Comparison of ENCODE assay signal across 19 cellular contexts in genomic region chr1:87715471-87715870, GRCh38.
DNase-seq lines count a peak whose midpoint lies in the region; ATAC-seq and TF ChIP-seq lines count a peak whose summit lies in the region.
"Had no signal": no experiment of that assay in that cellular context is flagged by ENCODE, and none has a peak within 500 bp of the region (broad histone marks: within the 10 kb centered on the region; RNA-seq: fewer than 3 reads in every experiment).

No MANE protein-coding gene starts in this region.

- no peak overlapping the region for H3K4me2 ChIP-seq in SK-N-SH
- H3K4me2 ChIP-seq in PC-3 (ENCODE audit: low read length) = peak overlapping the region; percentile 18
- no peak overlapping the region for H3K4me2 ChIP-seq in hepatocyte
- H3K4me2 ChIP-seq: BLaER1 treated with 17β-estradiol and CSF1 and Interleukin-3, amounts not matched to agents 10 nM and 100 nM had no signal

- H3F3A ChIP-seq in SK-N-SH (replicated peaks; ENCODE audit: insufficient read depth) = peaks cover 8% of the 10 kb centered on the region
- H3F3A ChIP-seq in PC-3 (ENCODE audit: low read length, unreplicated experiment) = no peaks in the 10 kb centered on the region

- no peak overlapping the region for H3K9ac ChIP-seq in SK-N-SH
- H3K9ac ChIP-seq in PC-3 (ENCODE audit: low read length) = no peak overlapping the region
- H3K9ac ChIP-seq: BLaER1 treated with 17β-estradiol and CSF1 and Interleukin-3, amounts not matched to agents 10 nM and 100 nM had no signal

- no peak overlapping the region for H3K4me3 ChIP-seq in SK-N-SH (ENCODE audit: low read depth in 2 of 2, low read length in 1 of 2)
- no peak overlapping the region for H3K4me3 ChIP-seq in PC-3 (ENCODE audit: low read length)
- no peak overlapping the region for H3K4me3 ChIP-seq in hepatocyte
- no peak overlapping the region for H3K4me3 ChIP-seq in A673 (ENCODE audit: low read depth, low read length, poor library complexity, severe bottlenecking)
- H3K4me3 ChIP-seq: BLaER1 treated with 17β-estradiol and CSF1 and Interleukin-3, amounts not matched to agents 10 nM and 100 nM; GM12878 had no signal

- POLR2A ChIA-PET in SK-N-SH (lab: Yijun Ruan, JAX) = no interaction called here
- POLR2A ChIA-PET in PC-3 (lab: Charles Lee; ENCODE audit: unreplicated experiment) = no interaction called here
- POLR2A ChIA-PET in GM10248 (lab: Yijun Ruan, JAX) = no interaction called here
- POLR2A ChIA-PET in A673 (lab: Charles Lee; ENCODE audit: low non-redundant PET) = no interaction called here

- peaks cover 0 to 15% of the 10 kb centered on the region in 2 experiments; a peak in 1 of 4 replicates for H3K4me1 ChIP-seq in SK-N-SH (ENCODE audit: control insufficient read depth in 1 of 2, insufficient read depth in 2 of 2, low read depth in 1 of 2, low read length in 1 of 2)
- H3K4me1 ChIP-seq in PC-3 (ENCODE audit: insufficient read depth, low read length) = peaks cover 16% of the 10 kb centered on the region; the same call in 1 of the 2 replicates
- peaks cover 38% of the 10 kb centered on the region for H3K4me1 ChIP-seq in hepatocyte (ENCODE audit: insufficient read depth)
- peaks cover 28% of the 10 kb centered on the region for H3K4me1 ChIP-seq in A673 (ENCODE audit: insufficient read depth, low read length, poor library complexity, severe bottlenecking)

- CTCF ChIA-PET in SK-N-SH (lab: Yijun Ruan, JAX) = no interaction called here
- CTCF ChIA-PET in PC-3 (lab: Charles Lee) = no interaction called here
- CTCF ChIA-PET in GM10248 (lab: Yijun Ruan, JAX) = no interaction called here
- CTCF ChIA-PET in A673 (lab: Charles Lee) = no interaction called here

- no peak for TF ChIP-seq RAD21 in SK-N-SH (IDR thresholded peaks at IDR 0.05; ENCODE audit: low read length)

- H3K27ac ChIP-seq in SK-N-SH (ENCODE audit: low read depth in 2 of 2, low read length in 1 of 2) (no peak overlapping the region), 22Rv1 (peak overlapping the region; percentile 28), PC-3 (ENCODE audit: low read length) (no peak overlapping the region), hepatocyte (peak overlapping the region; percentile 80), A673 (ENCODE audit: low read depth, low read length, poor library complexity, severe bottlenecking) (no peak overlapping the region)
- H3K27ac ChIP-seq: BLaER1 treated with 17β-estradiol and CSF1 and Interleukin-3, amounts not matched to agents 10 nM and 100 nM; C4-2B had no signal

- H2AFZ ChIP-seq in SK-N-SH (ENCODE audit: low read depth) = no peak overlapping the region; the same call in 1 of the 2 replicates
- peak overlapping the region; percentile 22; the same call in 1 of the 2 replicates for H2AFZ ChIP-seq in PC-3 (ENCODE audit: low read length)
- H2AFZ ChIP-seq in hepatocyte = no peak overlapping the region

- TF ChIP-seq CTCF in SK-N-SH (IDR thresholded peaks at IDR 0.05) = no peak
- TF ChIP-seq CTCF in 22Rv1 (IDR thresholded peaks at IDR 0.05) = no peak
- no peak for TF ChIP-seq CTCF in PC-3 (conservative IDR thresholded peaks at IDR 0.05; ENCODE audit: low read depth, low read length)
- TF ChIP-seq CTCF in hepatocyte (IDR thresholded peaks at IDR 0.05; ENCODE audit: poor library complexity) = no peak
- no peak for TF ChIP-seq CTCF in GM10248 (IDR thresholded peaks at IDR 0.05; ENCODE audit: control extremely low read depth, extremely low read depth, low read depth, missing control alignments)
- TF ChIP-seq CTCF in A673 (conservative IDR thresholded peaks at IDR 0.05; ENCODE audit: low read depth, low read length) = no peak

- ATAC-seq in SK-N-SH treated with all-trans-retinoic acid at 6 μM for 48 hours (no peak), PC-3 (peak; percentile 19)
- ATAC-seq: CD8-positive, alpha-beta T cell; GM12878 had no signal

- H3K79me2 ChIP-seq in SK-N-SH (ENCODE audit: insufficient read depth) = no peaks in the 10 kb centered on the region
- H3K79me2 ChIP-seq in PC-3 (ENCODE audit: low read length) = no peaks in the 10 kb centered on the region
- no peaks in the 10 kb centered on the region for H3K79me2 ChIP-seq in hepatocyte

- H3K9me3 ChIP-seq in SK-N-SH (no peaks in the 10 kb centered on the region), PC-3 (ENCODE audit: low read length) (no peaks in the 10 kb centered on the region), hepatocyte (ENCODE audit: low read depth) (no peaks in the 10 kb centered on the region), A673 (ENCODE audit: low read depth, low read length, poor library complexity, severe bottlenecking) (no peaks in the 10 kb centered on the region)
- H3K9me3 ChIP-seq: BLaER1 treated with 17β-estradiol and CSF1 and Interleukin-3, amounts not matched to agents 10 nM and 100 nM; Caco-2 had no signal

- no peaks in the 10 kb centered on the region for H3K27me3 ChIP-seq in SK-N-SH (ENCODE audit: insufficient read depth)
- H3K27me3 ChIP-seq in PC-3 (ENCODE audit: low read length) = no peaks in the 10 kb centered on the region
- H3K27me3 ChIP-seq in hepatocyte = no peaks in the 10 kb centered on the region
- H3K27me3 ChIP-seq in A673 (replicated peaks; ENCODE audit: insufficient read depth, low read depth, low read length, poor library complexity) = no peaks in the 10 kb centered on the region
- H3K27me3 ChIP-seq: BLaER1 treated with 17β-estradiol and CSF1 and Interleukin-3, amounts not matched to agents 10 nM and 100 nM had no signal

- no peaks in the 10 kb centered on the region for H3K9me2 ChIP-seq in SK-N-SH
- no peaks in the 10 kb centered on the region for H3K9me2 ChIP-seq in PC-3 (replicated peaks; ENCODE audit: low read length)
- H3K9me2 ChIP-seq in hepatocyte (replicated peaks; ENCODE audit: insufficient read depth) = no peaks in the 10 kb centered on the region

- no peaks in the 10 kb centered on the region for H4K20me1 ChIP-seq in SK-N-SH (ENCODE audit: insufficient read depth)
- no peaks in the 10 kb centered on the region for H4K20me1 ChIP-seq in PC-3 (ENCODE audit: low read length)
- no peaks in the 10 kb centered on the region for H4K20me1 ChIP-seq in hepatocyte (ENCODE audit: insufficient read depth, poor library complexity, severe bottlenecking)
- H4K20me1 ChIP-seq: BLaER1 treated with 17β-estradiol and CSF1 and Interleukin-3, amounts not matched to agents 10 nM and 100 nM had no signal

- DNase-seq in SK-N-SH (no peak), PC-3 (no peak), hepatocyte (ENCODE audit: low spot score) (no peak), GM10248 (ENCODE audit: extremely low spot score) (no peak), A673 (ENCODE audit: low spot score) (no peak)
- DNase-seq in NK-92 treated with Interleukin-12 subunit alpha and Interleukin-12 subunit beta, amount 100 ng/mL, for 24 hours (lab: John Stamatoyannopoulos, UW) = no peak
- DNase-seq: 8988T; AML-193; Caco-2; Calu3; CD4-positive, alpha-beta T cell; CD8-positive, alpha-beta T cell; DMS79 treated with DMSO at 0.1 percent for 48 hours; GF-D8 had no signal

- 8% methylated on average over 2 of the region's 2 CpGs for WGBS in SK-N-SH (ENCODE audit: low lambda C conversion rate)
- WGBS in hepatocyte (ENCODE audit: low lambda C conversion rate, missing lambda C conversion rate) = 35% methylated on average over 2 of the region's 2 CpGs

- no peak for TF ChIP-seq EP300 in SK-N-SH (IDR thresholded peaks at IDR 0.05; ENCODE audit: borderline replicate concordance in 1 of 2, low read depth in 1 of 2, low read length in 1 of 2)

- H3K36me3 ChIP-seq in SK-N-SH (replicated peaks in 1 of 2; ENCODE audit: control insufficient read depth in 1 of 2, insufficient read depth in 2 of 2, low read length in 1 of 2) (no peaks in the 10 kb centered on the region), PC-3 (ENCODE audit: low read depth, low read length) (no peaks in the 10 kb centered on the region), hepatocyte (replicated peaks; ENCODE audit: insufficient read depth, low read depth) (no peaks in the 10 kb centered on the region), A673 (ENCODE audit: insufficient read depth, low read length, poor library complexity, severe bottlenecking) (no peaks in the 10 kb centered on the region)
- H3K36me3 ChIP-seq: BLaER1 treated with 17β-estradiol and CSF1 and Interleukin-3, amounts not matched to agents 10 nM and 100 nM had no signal

- no TSS peak for BruUV-seq in PC-3 (replicated peaks; lab: Mats Ljungman, UMichigan)
- no TSS peak for BruUV-seq in A673 (replicated peaks; lab: Mats Ljungman, UMichigan)

- intact Hi-C loops in PC-3 (cut with micrococcal nuclease) (loop anchor here (5.0 kb wide), 3 partner anchors 172 to 383 kb away; no protein-coding TSS in a partner anchor), A673 (cut with micrococcal nuclease; ENCODE audit: unreplicated experiment) (no loop called here)

TF ChIP-seq in SK-N-SH treated with all-trans-retinoic acid at 6 μM for 48 hours, 23 proteins besides CTCF, POLR2A, EP300 and RAD21:
- 0 out of 2 replicates have a peak, but pooled peaks have one; percentile 22 for TF ChIP-seq ISL1 (CRISPR knock-in tag; IDR thresholded peaks at IDR 0.05)
- no peak for TF ChIP-seq ARNTL (CRISPR knock-in tag; IDR thresholded peaks at IDR 0.05; ENCODE audit: borderline replicate concordance, low read depth)
TF ChIP-seq in SK-N-SH treated with all-trans-retinoic acid at 6 μM for 48 hours: peak in this region for 1.

TF ChIP-seq in SK-N-SH, 30 proteins besides CTCF, POLR2A, EP300 and RAD21 (continues in another document):
- no peak for TF ChIP-seq ELF1 (IDR thresholded peaks at IDR 0.05)
- TF ChIP-seq FOXJ3 (CRISPR knock-in tag; IDR thresholded peaks at IDR 0.05) = no peak
- no peak for TF ChIP-seq GABPA (IDR thresholded peaks at IDR 0.05; ENCODE audit: low read depth)
- no peak for TF ChIP-seq POLR2AphosphoS5 (IDR thresholded peaks at IDR 0.05; ENCODE audit: low read depth, low read length)
- TF ChIP-seq RXRA (IDR thresholded peaks at IDR 0.05; ENCODE audit: borderline replicate concordance, low read depth) = no peak
- TF ChIP-seq TEAD4 (IDR thresholded peaks at IDR 0.05; ENCODE audit: borderline replicate concordance, insufficient read depth) = no peak
- TF ChIP-seq FOXM1 (IDR thresholded peaks at IDR 0.05; ENCODE audit: low read depth) = no peak
- no peak for TF ChIP-seq GATA2 (CRISPR knock-in tag; IDR thresholded peaks at IDR 0.05)
- no peak for TF ChIP-seq YY1 (IDR thresholded peaks at IDR 0.05; ENCODE audit: low read depth)
- TF ChIP-seq TAF1 (IDR thresholded peaks at IDR 0.05; ENCODE audit: borderline replicate concordance, low read depth, low read length) = no peak
- TF ChIP-seq USF2 (IDR thresholded peaks at IDR 0.05; ENCODE audit: borderline replicate concordance, low read depth, low read length) = no peak

Comparison
In these comparisons a context has a peak if more than half of its experiments do, and no peak if none do; other contexts are left out.
1. H3K27ac ChIP-seq: peak in 22Rv1 (single experiment) and hepatocyte (single experiment); none in SK-N-SH (0 of 2), PC-3 (single experiment) and A673 (single experiment).